ENCODE assay signal across 8 cellular contexts in the genomic region with DNA sequence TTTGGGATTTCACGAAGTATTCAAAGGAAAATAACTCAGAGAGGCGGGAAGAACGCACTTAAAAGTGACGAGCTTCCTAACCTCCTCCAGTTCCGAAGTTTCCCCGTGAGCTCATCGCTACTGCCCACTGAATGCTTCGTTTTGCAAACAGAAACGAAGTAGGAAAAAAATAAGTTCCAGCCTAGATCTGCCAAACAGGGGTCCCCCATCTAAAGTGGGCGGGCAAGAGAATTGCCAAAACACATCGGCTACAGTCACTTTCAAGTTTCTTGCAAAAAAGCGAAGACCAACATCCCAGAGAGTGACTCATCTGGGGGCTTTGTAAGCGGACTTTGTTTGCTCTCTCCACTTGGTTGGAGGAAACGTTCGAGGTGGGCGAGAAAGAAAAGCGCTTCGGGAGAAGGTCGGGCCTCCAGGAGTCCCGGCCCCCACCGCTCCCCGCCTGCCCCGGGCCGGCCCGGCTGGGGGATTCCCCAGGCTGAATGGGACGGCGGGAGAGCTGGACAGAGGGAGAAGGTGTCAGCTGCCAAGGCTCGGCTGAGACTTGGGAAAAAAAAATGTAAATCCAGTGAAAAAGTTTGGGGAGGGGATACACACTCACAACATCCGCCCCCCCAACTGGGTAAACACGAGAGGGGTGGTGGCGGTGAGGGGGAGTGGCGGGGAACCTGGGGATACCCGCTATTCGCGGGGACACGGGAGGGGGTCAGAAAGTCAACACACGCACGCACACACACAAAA. TPM values are rescaled to one million over a fixed set of nuclear protein-coding genes. Genes with fewer than 3 reads are reported as not detected.
DNase-seq lines count a peak whose midpoint lies in the region; TF ChIP-seq lines count a peak whose summit lies in the region.

No MANE protein-coding gene starts in this region.

- H3K27ac ChIP-seq in HUES64 (ENCODE audit: low read depth, low read length) (peak overlapping the region; percentile 92), WERI-Rb-1 (peak overlapping the region; percentile 98), layer of hippocampus (ENCODE audit: low read depth, low read length) (peak overlapping the region; percentile 96)

- H3K4me3 Mint-ChIP-seq in chondrocyte (ENCODE audit: unreplicated experiment) = peak overlapping the region; percentile 82

- TF ChIP-seq CTCF in WERI-Rb-1 (IDR thresholded peaks at IDR 0.05; ENCODE audit: low read depth, low read length) (no peak), chondrocyte (IDR thresholded peaks at IDR 0.05) (no peak)

- peak overlapping the region; percentile 97 for H3K27ac Mint-ChIP-seq in chondrocyte (ENCODE audit: unreplicated experiment)

- H3K4me1 Mint-ChIP-seq in chondrocyte (ENCODE audit: low read depth) = peaks cover 64% of the 10 kb centered on the region

- H3K27me3 ChIP-seq in HUES64 (ENCODE audit: insufficient read depth, low read length) (no peaks in the 10 kb centered on the region), WERI-Rb-1 (ENCODE audit: insufficient read depth, low read depth, severe bottlenecking) (no peaks in the 10 kb centered on the region), layer of hippocampus (ENCODE audit: control insufficient read depth, insufficient read depth, low read length) (no peaks in the 10 kb centered on the region)

- peak overlapping the region; percentile 84 for H3K9ac ChIP-seq in HUES64 (ENCODE audit: low read depth, low read length)

- H3K4me3 ChIP-seq in HUES64 (ENCODE audit: low read length) = peak overlapping the region; percentile 82
- H3K4me3 ChIP-seq in WERI-Rb-1 (ENCODE audit: low read depth, low read length) = peak overlapping the region; percentile 85

- under 1% methylated on average over 28 of the region's 38 CpGs for WGBS in HUES64

- H3K4me1 ChIP-seq in HUES64 (ENCODE audit: insufficient read depth, low read length) = peaks cover 41% of the 10 kb centered on the region

- H3K36me3 ChIP-seq in HUES64 (ENCODE audit: insufficient read depth, low read length) (peaks cover 31% of the 10 kb centered on the region), WERI-Rb-1 (peaks cover 44% of the 10 kb centered on the region)

- H3K9me3 ChIP-seq in HUES64 (ENCODE audit: insufficient read depth, low read depth, low read length) = no peaks in the 10 kb centered on the region
- no peaks in the 10 kb centered on the region for H3K9me3 ChIP-seq in WERI-Rb-1 (ENCODE audit: severe bottlenecking)

- H3K36me3 Mint-ChIP-seq in chondrocyte (ENCODE audit: low read depth) = peaks cover 3% of the 10 kb centered on the region

- H3K9me3 Mint-ChIP-seq in chondrocyte (ENCODE audit: low read depth) = no peaks in the 10 kb centered on the region

- peak; percentile 47 for DNase-seq in NCI-H748 (lab: John Stamatoyannopoulos, UW; ENCODE audit: unreplicated experiment)
- DNase-seq in NCI-H748 treated with DMSO at 0.1 percent for 48 hours (lab: John Stamatoyannopoulos, UW) = no peak
- peak; percentile 32 for DNase-seq in WERI-Rb-1
- no peak for DNase-seq in chondrocyte (ENCODE audit: low spot score)
- DNase-seq in stimulated activated CD4-positive, alpha-beta T cell treated with anti-CD3 and anti-CD28 coated beads, Interleukin-4, amount 100 ng/mL, for 1 hour = peak; percentile 37
- DNase-seq in NCI-H1105 (lab: John Stamatoyannopoulos, UW) = no peak

- no peaks in the 10 kb centered on the region for H3K27me3 Mint-ChIP-seq in chondrocyte (ENCODE audit: low read depth)

RNA-seq across cellular contexts. Expression of a gene that starts 1.0 kb away (rescaled TPM):
- 66.4 TPM for polyA plus RNA-seq in HUES64 (2013, experiment 1 of 2)
- polyA plus RNA-seq in HUES64 (2013, experiment 2 of 2) = 76.5 TPM
- total RNA-seq in chondrocyte = 26.6 to 43.6 TPM (median 39.6 TPM) in 3 replicates

RNA-seq across cellular contexts. Expression of a gene that starts 20.0 kb away (rescaled TPM):
- 308 TPM for polyA plus RNA-seq in HUES64 (2013, experiment 1 of 2)
- 250 TPM for polyA plus RNA-seq in HUES64 (2013, experiment 2 of 2)
- 115 to 161 TPM (median 119 TPM) in 3 replicates for total RNA-seq in chondrocyte

RNA-seq across cellular contexts. Expression of a gene that starts 31.8 kb away (rescaled TPM):
- polyA plus RNA-seq in HUES64 (2013, experiment 1 of 2) = 13.1 TPM
- 17.7 TPM for polyA plus RNA-seq in HUES64 (2013, experiment 2 of 2)
- total RNA-seq in chondrocyte = 32.9 to 47.7 TPM (median 41.9 TPM) in 3 replicates

Comparison
In these comparisons a context has a peak if more than half of its experiments do, and no peak if none do; other contexts are left out.
1. DNase-seq: peak in NCI-H748 (single experiment), WERI-Rb-1 (single experiment) and stimulated activated CD4-positive, alpha-beta T cell treated with anti-CD3 and anti-CD28 coated beads, Interleukin-4, amount 100 ng/mL, for 1 hour (single experiment); none in NCI-H748 treated with DMSO at 0.1 percent for 48 hours (single experiment), chondrocyte (single experiment) and NCI-H1105 (single experiment).
2. Peak in every context shown above with its lines, with median percentiles within 50 percentile points of each other: H3K27ac ChIP-seq.